ENCODE assay signal across 19 cellular contexts in the genomic region with DNA sequence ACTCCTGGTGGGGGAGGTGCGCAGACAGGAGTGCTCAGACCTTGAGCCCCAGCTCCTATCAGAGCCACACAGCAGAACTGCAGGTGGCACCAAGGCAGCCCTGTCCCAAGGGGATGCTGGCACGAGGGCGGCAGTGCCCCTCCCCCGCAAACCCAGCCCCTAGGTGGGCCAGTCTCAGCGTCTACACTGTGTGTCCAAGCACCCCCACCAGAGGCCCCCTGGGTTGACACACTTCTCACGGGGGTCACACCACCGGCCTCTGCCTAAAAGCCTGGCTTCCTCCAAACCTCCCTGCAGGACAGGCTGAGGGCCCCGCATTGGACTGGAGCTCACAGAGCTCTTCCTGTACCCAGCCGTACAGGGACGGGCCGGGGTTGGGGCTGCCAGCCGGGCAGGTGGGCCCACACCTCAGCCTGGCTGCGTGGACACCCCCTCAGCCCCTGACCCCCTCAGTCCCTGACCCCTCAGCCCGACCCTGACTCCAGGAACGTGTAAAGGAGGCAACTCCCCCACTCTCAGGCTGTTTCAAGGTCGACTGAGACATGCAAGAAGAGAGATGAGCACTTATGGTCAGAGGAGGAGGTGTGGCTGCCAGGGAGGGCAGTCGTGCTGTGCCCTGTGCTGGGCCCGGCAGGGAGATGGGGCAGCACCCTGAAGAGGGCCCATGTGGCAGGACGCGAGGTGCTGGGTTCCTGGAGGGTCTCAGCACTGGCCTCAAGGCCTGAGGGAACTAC. TPM values are rescaled to one million over a fixed set of nuclear protein-coding genes. Genes with fewer than 3 reads are reported as not detected.
DNase-seq lines count a peak whose midpoint lies in the region; ATAC-seq and TF ChIP-seq lines count a peak whose summit lies in the region.
"Had no signal": no experiment of that assay in that cellular context is flagged by ENCODE, and none has a peak within 500 bp of the region (broad histone marks: within the 10 kb centered on the region; RNA-seq: fewer than 3 reads in every experiment).

No MANE protein-coding gene starts in this region.

- H3K9me2 ChIP-seq in OCI-LY7 (ENCODE audit: insufficient read depth, low read length) = no peaks in the 10 kb centered on the region

- H3K4me1 ChIP-seq in BLaER1 treated with 17β-estradiol and CSF1 and Interleukin-3, amounts not matched to agents 10 nM and 100 nM = peaks cover 8 to 59% (median 49%) of the 10 kb centered on the region in 10 experiments
- peaks cover 28% of the 10 kb centered on the region for H3K4me1 ChIP-seq in OCI-LY7 (ENCODE audit: insufficient read depth, low read length, poor library complexity, severe bottlenecking)
- no peaks in the 10 kb centered on the region for H3K4me1 ChIP-seq in upper lobe of right lung
- H3K4me1 ChIP-seq: colonic mucosa, HAP-1 had no signal

- peak; percentile 33 for ATAC-seq in left ventricle myocardium superior
- no peak for ATAC-seq in upper lobe of right lung
- ATAC-seq in HG02852 (IDR thresholded peaks at IDR 0.05; ENCODE audit: unreplicated experiment) = no peak
- ATAC-seq: activated T-cell treated with anti-CD3 and anti-CD28 coated beads, Interleukin-2, amount 50 U/mL, for 72 hours; body of pancreas; K562 had no signal

- H3K4me2 ChIP-seq in BLaER1 treated with 17β-estradiol and CSF1 and Interleukin-3, amounts not matched to agents 10 nM and 100 nM = peak overlapping the region in 8 of 11 experiments; percentile 26 to 77 (median 61); a peak in 15 of 22 replicates
- peak overlapping the region; percentile 49 for H3K4me2 ChIP-seq in OCI-LY7 (ENCODE audit: low read length)

- no TSS peak for BruUV-seq in OCI-LY7 (replicated peaks; lab: Mats Ljungman, UMichigan)

- no peak overlapping the region for H3K4me3 ChIP-seq in BLaER1 treated with 17β-estradiol and CSF1 and Interleukin-3, amounts not matched to agents 10 nM and 100 nM
- no peak overlapping the region for H3K4me3 ChIP-seq in OCI-LY7 (ENCODE audit: low read depth, low read length, poor library complexity, severe bottlenecking)
- H3K4me3 ChIP-seq in upper lobe of right lung = no peak overlapping the region
- H3K4me3 ChIP-seq: body of pancreas, colonic mucosa, HAP-1, K562, tibial nerve had no signal

- CTCF ChIA-PET in OCI-LY7 (lab: Charles Lee; ENCODE audit: unreplicated experiment) = no interaction called here

- POLR2A ChIA-PET in OCI-LY7 (lab: Charles Lee) = interaction anchor here (1.0 kb wide), 1 partner anchor 11 kb away, joined by 4 read pairs; the partner anchor contains the start of gene LIME1

- no peak for TF ChIP-seq CTCF in OCI-LY7 (conservative IDR thresholded peaks at IDR 0.05; ENCODE audit: low read length)
- TF ChIP-seq CTCF in upper lobe of right lung (IDR thresholded peaks at IDR 0.05) = no peak

- H3K36me3 ChIP-seq in BLaER1 treated with 17β-estradiol and CSF1 and Interleukin-3, amounts not matched to agents 10 nM and 100 nM = peaks cover 6 to 16% (median 8%) of the 10 kb centered on the region in 11 experiments; a peak in 18 of 22 replicates
- H3K36me3 ChIP-seq in OCI-LY7 (ENCODE audit: insufficient read depth, low read length) = peaks cover 12% of the 10 kb centered on the region
- H3K36me3 ChIP-seq in upper lobe of right lung = peaks cover 13% of the 10 kb centered on the region
- H3K36me3 ChIP-seq: colonic mucosa had no signal

- peaks cover 0 to 18% (median 0%) of the 10 kb centered on the region in 11 experiments; a peak in 6 of 22 replicates for H4K20me1 ChIP-seq in BLaER1 treated with 17β-estradiol and CSF1 and Interleukin-3, amounts not matched to agents 10 nM and 100 nM
- no peaks in the 10 kb centered on the region for H4K20me1 ChIP-seq in OCI-LY7 (ENCODE audit: insufficient read depth, low read length)

- peak overlapping the region in 1 of 11 experiments; percentile 6; a peak in 2 of 22 replicates for H3K27ac ChIP-seq in BLaER1 treated with 17β-estradiol and CSF1 and Interleukin-3, amounts not matched to agents 10 nM and 100 nM
- H3K27ac ChIP-seq in OCI-LY7 (ENCODE audit: low read depth, low read length, poor library complexity, severe bottlenecking) (peak overlapping the region; percentile 60), upper lobe of right lung (no peak overlapping the region)
- H3K27ac ChIP-seq: body of pancreas, colonic mucosa, tibial nerve had no signal

- intact Hi-C loops in OCI-LY7 (cut with micrococcal nuclease; ENCODE audit: unreplicated experiment) = loop anchor here (2.0 kb wide), 1 partner anchor 41 kb away; the partner anchor contains the start of gene ARFRP1
- intact Hi-C loops in left ventricle myocardium superior (cut with micrococcal nuclease) = no loop called here
- intact Hi-C loops in upper lobe of right lung (cut with DNase I) = no loop called here

- H3K9ac ChIP-seq in BLaER1 treated with 17β-estradiol and CSF1 and Interleukin-3, amounts not matched to agents 10 nM and 100 nM = peak overlapping the region in 4 of 11 experiments; percentile 18 to 35 (median 31); a peak in 3 of 22 replicates

- H2AFZ ChIP-seq in OCI-LY7 (ENCODE audit: low read length) = peak overlapping the region; percentile 40; the same call in 1 of the 2 replicates

- no peaks in the 10 kb centered on the region for H3K79me2 ChIP-seq in OCI-LY7 (ENCODE audit: insufficient read depth, low read depth, low read length)

- DNase-seq in AG08396 (ENCODE audit: low spot score) (peak; percentile 25), OCI-LY7 (ENCODE audit: low spot score) (peak; percentile 87), left ventricle myocardium superior (no peak), upper lobe of right lung (no peak)
- no peak for DNase-seq in central memory CD4-positive, alpha-beta T cell
- DNase-seq: activated B cell treated with CpG ODN at 0.5 μM for 24 hours; activated CD8-positive, alpha-beta memory T cell treated with anti-CD3 and anti-CD28 coated beads for 24 hours; activated T-cell treated with anti-CD3 and anti-CD28 coated beads, Interleukin-2, amount 50 U/mL, for 72 hours; BE2C; body of pancreas; colonic mucosa; NCI-H187 treated with DMSO at 0.1 percent for 48 hours; NCI-H510A; stimulated activated naive CD4-positive, alpha-beta T cell treated with Interleukin-2 at 50 U/mL for 16 hours had no signal

- H3K9me3 ChIP-seq in BLaER1 treated with 17β-estradiol and CSF1 and Interleukin-3, amounts not matched to agents 10 nM and 100 nM (replicated peaks in 1 of 11) = no peaks in the 10 kb centered on the region
- H3K9me3 ChIP-seq in OCI-LY7 (ENCODE audit: low read length) = no peaks in the 10 kb centered on the region
- H3K9me3 ChIP-seq in upper lobe of right lung = no peaks in the 10 kb centered on the region
- H3K9me3 ChIP-seq: BE2C, body of pancreas, colonic mucosa, HAP-1, tibial nerve had no signal

- no peaks in the 10 kb centered on the region for H3K27me3 ChIP-seq in BLaER1 treated with 17β-estradiol and CSF1 and Interleukin-3, amounts not matched to agents 10 nM and 100 nM
- no peaks in the 10 kb centered on the region for H3K27me3 ChIP-seq in upper lobe of right lung
- H3K27me3 ChIP-seq: BE2C, body of pancreas, colonic mucosa, tibial nerve had no signal

RNA-seq across cellular contexts. Expression of gene SLC2A4RG, which starts 8.2 kb away (rescaled TPM):
- 69.8 and 77.9 TPM in 2 replicates for total RNA-seq in OCI-LY7 (2014; rRNA removed; shearing (Covaris generic))
- total RNA-seq in OCI-LY7 (2022) (110 and 113 TPM in 2 replicates), left ventricle myocardium superior (104 TPM), upper lobe of right lung (64.1 TPM)

RNA-seq across cellular contexts. Expression of gene LIME1, which starts 11.3 kb away (rescaled TPM):
- total RNA-seq in OCI-LY7 (2014; rRNA removed; shearing (Covaris generic)) = 66.3 and 76.4 TPM in 2 replicates
- total RNA-seq in OCI-LY7 (2022) = 67.9 and 75.6 TPM in 2 replicates
- 2.7 TPM for total RNA-seq in left ventricle myocardium superior
- total RNA-seq in upper lobe of right lung = 7.8 TPM

RNA-seq across cellular contexts. Expression of gene ZGPAT, which starts 40.0 kb away (rescaled TPM):
- 43.1 and 43.9 TPM in 2 replicates for total RNA-seq in OCI-LY7 (2014; rRNA removed; shearing (Covaris generic))
- total RNA-seq in OCI-LY7 (2022) = 50.8 and 55.4 TPM in 2 replicates
- total RNA-seq in left ventricle myocardium superior = 16.2 TPM
- total RNA-seq in upper lobe of right lung = 27.6 TPM

RNA-seq across cellular contexts. Expression of gene ARFRP1, which starts 40.0 kb away (rescaled TPM):
- 47.9 and 53.3 TPM in 2 replicates for total RNA-seq in OCI-LY7 (2014; rRNA removed; shearing (Covaris generic))
- total RNA-seq in OCI-LY7 (2022) (82.1 and 85.6 TPM in 2 replicates), left ventricle myocardium superior (46.5 TPM), upper lobe of right lung (49.4 TPM)

RNA-seq across cellular contexts. Expression of gene TNFRSF6B, which starts 51.3 kb away (rescaled TPM):
- 1.4 and 6.6 TPM in 2 replicates for total RNA-seq in OCI-LY7 (2014; rRNA removed; shearing (Covaris generic))
- total RNA-seq in OCI-LY7 (2022) (1.0 TPM in 1 of 2 replicates, not detected in the other), left ventricle myocardium superior (0.64 TPM), upper lobe of right lung (14.4 TPM)
- total RNA-seq: activated B cell treated with CpG ODN at 0.5 μM for 24 hours had no signal

Comparison
In these comparisons a context has a peak if more than half of its experiments do, and no peak if none do; other contexts are left out.
1. DNase-seq: peak in AG08396 (single experiment) and OCI-LY7 (single experiment); none in left ventricle myocardium superior (single experiment), upper lobe of right lung (single experiment) and central memory CD4-positive, alpha-beta T cell (single experiment).